Comparison of ENCODE assay signal across 15 cellular contexts in genomic region chr2:128775064-128775347, GRCh38.
"Had no signal": no experiment of that assay in that cellular context is flagged by ENCODE, and none has a peak within 500 bp of the region (broad histone marks: within the 10 kb centered on the region; RNA-seq: fewer than 3 reads in every experiment).

No MANE protein-coding gene starts in this region.

- H3K36me3 ChIP-seq: prostate gland, right lobe of liver, tibial artery had no signal

- ATAC-seq: mucosa of descending colon, right lobe of liver, SK-N-SH treated with all-trans-retinoic acid at 6 μM for 48 hours had no signal

- H3K27ac ChIP-seq: prostate gland, right lobe of liver, tibial artery had no signal

- H3K4me3 ChIP-seq: mucosa of descending colon, prostate gland, right lobe of liver, tibial artery had no signal

- DNase-seq: activated CD4-positive, alpha-beta T cell treated with anti-CD3 and anti-CD28 coated beads, Interleukin-2, amount 10 ng/mL, durations not matched to agents 24 days and 14 days; activated CD4-positive, CD25-positive, alpha-beta regulatory T cell; activated effector memory CD4-positive, alpha-beta T cell treated with Interleukin-2 at 50 U/mL for 16 hours; activated T-cell treated with anti-CD3 and anti-CD28 coated beads, Interleukin-2, amount 50 U/mL, for 48 hours; hippocampal formation; naive B cell; stimulated activated CD8-positive, alpha-beta memory T cell treated with anti-CD3 and anti-CD28 coated beads, Interleukin-4, amount 100 ng/mL, for 48 hours; stimulated activated naive CD4-positive, alpha-beta T cell; T-helper 1 cell; T-helper 9 cell had no signal

- H3K4me1 ChIP-seq: prostate gland, right lobe of liver, tibial artery had no signal

- H3K27me3 ChIP-seq: right lobe of liver, tibial artery had no signal

- H3K9me3 ChIP-seq: mucosa of descending colon, prostate gland, right lobe of liver, tibial artery had no signal
